Comparison of ENCODE assay signal across 8 cellular contexts in genomic region chr6:44257753-44258324, GRCh38. TPM values are rescaled to one million over a fixed set of nuclear protein-coding genes. Genes with fewer than 3 reads are reported as not detected.
A peak's percentile ranks its signal among the peaks of the same experiment; 100 is the strongest.
DNase-seq lines count a peak whose midpoint lies in the region; ATAC-seq, FAIRE-seq and TF ChIP-seq lines count a peak whose summit lies in the region.

No MANE protein-coding gene starts in this region.

- TF ChIP-seq CTCF in WI38 (IDR thresholded peaks at IDR 0.05; ENCODE audit: low read depth, low read length) = no peak
- no peak for TF ChIP-seq CTCF in thoracic aorta (IDR thresholded peaks at IDR 0.05)

- H3K4me3 ChIP-seq in WI38 (ENCODE audit: low read depth, low read length) = peak overlapping the region; percentile 95
- peak overlapping the region; percentile 84 for H3K4me3 ChIP-seq in iPS-18c (ENCODE audit: insufficient read depth, low read depth, low read length)
- H3K4me3 ChIP-seq in thoracic aorta = peak overlapping the region; percentile 88

- no peaks in the 10 kb centered on the region for H3K27me3 ChIP-seq in thoracic aorta (replicated peaks; ENCODE audit: insufficient read depth)

- DNase-seq in thoracic aorta (ENCODE audit: low spot score) (no peak), NCI-H748 treated with DMSO at 0.1 percent for 48 hours (lab: John Stamatoyannopoulos, UW) (no peak), RCC 7860 (ENCODE audit: low spot score) (no peak)

- no peaks in the 10 kb centered on the region for H3K9me3 ChIP-seq in iPS-18c (ENCODE audit: control insufficient read depth, insufficient read depth, low read length)
- H3K9me3 ChIP-seq in thoracic aorta = no peaks in the 10 kb centered on the region

- FAIRE-seq in RCC 7860 (lab: Jason Lieb, UNC) = no peak

- peaks cover 20 to 27% of the 10 kb centered on the region in 2 donors for H3K4me1 ChIP-seq in thoracic aorta (ENCODE audit: control insufficient read depth in 1 of 2, low read depth in 2 of 2)

- H3K36me3 ChIP-seq in thoracic aorta = peaks cover 17% of the 10 kb centered on the region

- peak; percentile 11 for ATAC-seq in GM18867 (IDR thresholded peaks at IDR 0.05; ENCODE audit: unreplicated experiment)
- ATAC-seq in HG02852 (IDR thresholded peaks at IDR 0.05; ENCODE audit: unreplicated experiment) = peak; percentile 26
- ATAC-seq in thoracic aorta (ENCODE audit: insufficient number of reproducible peaks, low FRiP score, low read depth) = peak; percentile 4
- no peak for ATAC-seq in GM18873 (IDR thresholded peaks at IDR 0.05; ENCODE audit: low FRiP score, unreplicated experiment)

- peak overlapping the region; percentile 59 to 76 for H3K27ac ChIP-seq in thoracic aorta

RNA-seq across cellular contexts. Expression of gene SLC35B2, which starts 0.5 kb away (rescaled TPM):
- 10 to 100 TPM; 19.9 to 33.3 TPM for total RNA-seq in thoracic aorta

RNA-seq across cellular contexts. Expression of gene NFKBIE, which starts 7.5 kb away (rescaled TPM):
- 10 to 100 TPM in 1 of 2 donors, 1 to 10 TPM in 1; 5.5 to 10.6 TPM for total RNA-seq in thoracic aorta

RNA-seq across cellular contexts. Expression of gene HSP90AB1, which starts 10.9 kb away (rescaled TPM):
- 100 to 1,000 TPM; 405 to 695 TPM for total RNA-seq in thoracic aorta

RNA-seq across cellular contexts. Expression of gene TMEM151B, which starts 12.4 kb away (rescaled TPM):
- not detected for total RNA-seq in thoracic aorta

RNA-seq across cellular contexts. Expression of gene SLC29A1, which starts 34.4 kb away (rescaled TPM):
- 100 to 1,000 TPM; 132 to 172 TPM for total RNA-seq in thoracic aorta
